Comparison of ENCODE assay signal across 14 cellular contexts in the genomic region with DNA sequence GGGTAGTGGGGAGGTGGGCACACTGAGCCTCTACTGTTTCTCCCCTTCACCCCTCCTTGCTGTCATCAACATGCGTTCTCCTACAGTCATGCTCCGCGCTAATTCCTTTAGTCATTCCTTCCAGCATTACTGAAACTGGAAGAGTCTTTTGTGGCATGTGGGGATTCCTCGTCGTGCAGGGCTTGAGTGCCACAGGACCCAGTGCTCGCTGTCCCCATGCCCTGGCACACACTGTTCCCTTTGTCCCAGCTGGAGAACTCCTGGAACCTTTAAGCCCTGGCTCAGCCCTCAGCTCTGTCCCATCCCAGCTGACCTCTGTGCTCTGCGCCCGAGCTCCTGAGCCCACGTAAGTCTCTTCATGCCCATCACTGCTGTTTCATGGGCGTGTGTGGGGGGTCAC. TPM values are rescaled to one million over a fixed set of nuclear protein-coding genes. Genes with fewer than 3 reads are reported as not detected.
DNase-seq lines count a peak whose midpoint lies in the region; ATAC-seq and TF ChIP-seq lines count a peak whose summit lies in the region.
"Had no signal": no experiment of that assay in that cellular context is flagged by ENCODE, and none has a peak within 500 bp of the region (broad histone marks: within the 10 kb centered on the region; RNA-seq: fewer than 3 reads in every experiment).

No MANE protein-coding gene starts in this region.

- H3K4me3 ChIP-seq in RWPE2 (ENCODE audit: severe bottlenecking) = no peak overlapping the region
- H3K4me3 ChIP-seq in epithelial cell of esophagus (ENCODE audit: low read length) = no peak overlapping the region
- no peak overlapping the region for H3K4me3 ChIP-seq in transverse colon

- TF ChIP-seq CTCF in RWPE2 (IDR thresholded peaks at IDR 0.05; ENCODE audit: poor library complexity, severe bottlenecking) (no peak), epithelial cell of esophagus (IDR thresholded peaks at IDR 0.05; ENCODE audit: insufficient read depth, low read depth, low read length, missing control alignments) (no peak), transverse colon (IDR thresholded peaks at IDR 0.05) (no peak)

- peaks cover 2% of the 10 kb centered on the region for H3K36me3 Mint-ChIP-seq in activated CD8-positive, alpha-beta memory T cell treated with anti-CD3 and anti-CD28 coated beads, Interleukin-2, amount 10 ng/mL, durations not matched to agents 7 days and 5 days

- 85 to 90% methylated on average over 4 to 10 of the region's 10 CpGs for WGBS in transverse colon (ENCODE audit: low coverage in 1 of 2), 2 donors

- H3K27me3 ChIP-seq in RWPE2 (ENCODE audit: insufficient read depth, poor library complexity, severe bottlenecking) (no peaks in the 10 kb centered on the region), transverse colon (no peaks in the 10 kb centered on the region)

- H3K36me3 ChIP-seq in RWPE2 (ENCODE audit: low read depth) (no peaks in the 10 kb centered on the region), transverse colon (no peaks in the 10 kb centered on the region)

- ATAC-seq in RWPE2 (ENCODE audit: low read depth) = no peak
- no peak for ATAC-seq in activated CD8-positive, alpha-beta memory T cell treated with anti-CD3 and anti-CD28 coated beads, Interleukin-2, amount 10 ng/mL, durations not matched to agents 7 days and 5 days

- TF ChIP-seq EP300 in transverse colon (IDR thresholded peaks at IDR 0.05; ENCODE audit: low read depth) = no peak

- no peaks in the 10 kb centered on the region for H3K9me3 Mint-ChIP-seq in activated CD8-positive, alpha-beta memory T cell treated with anti-CD3 and anti-CD28 coated beads, Interleukin-2, amount 10 ng/mL, durations not matched to agents 7 days and 5 days (ENCODE audit: low read depth)

- intact Hi-C loops in transverse colon (cut with DNase I; ENCODE audit: low total_unique reads) = loop anchor here (5.0 kb wide), 1 partner anchor 104 kb away; a partner anchor contains a TSS

- no peak for TF ChIP-seq POLR2A in transverse colon (IDR thresholded peaks at IDR 0.05)

- H3K27ac ChIP-seq in RWPE2 (ENCODE audit: poor library complexity, severe bottlenecking) (peak overlapping the region; percentile 95), transverse colon (peak overlapping the region; percentile 80 to 87 (median 86))

- DNase-seq in RWPE2 (ENCODE audit: low spot score) (no peak), epithelial cell of esophagus (ENCODE audit: low read depth) (peak; percentile 41), myocyte (ENCODE audit: low read depth) (peak; percentile 72), transverse colon (no peak), NOMO-1 treated with dmso at 0.1 percent for 144 hours (lab: John Stamatoyannopoulos, UW; ENCODE audit: unreplicated experiment) (no peak), COR-L47 (lab: John Stamatoyannopoulos, UW) (no peak), SW480 (ENCODE audit: low spot score) (no peak)
- DNase-seq in activated CD8-positive, alpha-beta memory T cell treated with anti-CD3 and anti-CD28 coated beads, Interleukin-2, amount 10 ng/mL, durations not matched to agents 7 days and 5 days = no peak
- DNase-seq: activated CD8-positive, alpha-beta memory T cell treated with anti-CD3 and anti-CD28 coated beads, Interleukin-2, amount 50 U/mL, for 48 hours; DMS153; effector memory CD4-positive, alpha-beta T cell; mesendoderm; NCI-H1048; SHP77 treated with DMSO at 0.1 percent for 48 hours had no signal

- CTCF ChIA-PET in activated CD8-positive, alpha-beta memory T cell treated with anti-CD3 and anti-CD28 coated beads, Interleukin-2, amount 10 ng/mL, durations not matched to agents 7 days and 5 days (lab: Charles Lee) = interaction anchor here (5.2 to 7.3 kb wide), 2 partner anchors 25 to 32 kb away, joined by 59 to 70 read pairs; no protein-coding TSS in a partner anchor

- in situ Hi-C loops in transverse colon (cut with MboI; ENCODE audit: low pct_ligation_motif_present in 1 of 4, low pct_unique_long_range_greater_than_20kb in 1 of 4, low sequenced_read_pairs in 3 of 4) = loop anchor here in 2 of 4 donors (25.0 kb wide), 2 partner anchors 119 to 269 kb away; no protein-coding TSS in a partner anchor

- H3K9me3 ChIP-seq in RWPE2 (ENCODE audit: severe bottlenecking) (no peaks in the 10 kb centered on the region), transverse colon (no peaks in the 10 kb centered on the region)

- H3K4me1 ChIP-seq in RWPE2 (ENCODE audit: insufficient read depth, poor library complexity, severe bottlenecking) = peaks cover 59% of the 10 kb centered on the region
- peaks cover 27 to 72% (median 40%) of the 10 kb centered on the region in 4 donors for H3K4me1 ChIP-seq in transverse colon

- no peak overlapping the region for H3K27ac Mint-ChIP-seq in activated CD8-positive, alpha-beta memory T cell treated with anti-CD3 and anti-CD28 coated beads, Interleukin-2, amount 10 ng/mL, durations not matched to agents 7 days and 5 days

- peaks cover 33% of the 10 kb centered on the region for H3K4me1 Mint-ChIP-seq in activated CD8-positive, alpha-beta memory T cell treated with anti-CD3 and anti-CD28 coated beads, Interleukin-2, amount 10 ng/mL, durations not matched to agents 7 days and 5 days

- H3K27me3 Mint-ChIP-seq in activated CD8-positive, alpha-beta memory T cell treated with anti-CD3 and anti-CD28 coated beads, Interleukin-2, amount 10 ng/mL, durations not matched to agents 7 days and 5 days = no peaks in the 10 kb centered on the region

- no peak overlapping the region for H3K4me3 Mint-ChIP-seq in activated CD8-positive, alpha-beta memory T cell treated with anti-CD3 and anti-CD28 coated beads, Interleukin-2, amount 10 ng/mL, durations not matched to agents 7 days and 5 days

RNA-seq across cellular contexts. Expression of a gene that starts 42.1 kb away (rescaled TPM):
- 338 and 376 TPM in 2 replicates for total RNA-seq in myocyte
- polyA plus RNA-seq in myocyte (2012) = 107 TPM
- 10 to 100 TPM; 36.2 to 75.2 (median 43.2) TPM for total RNA-seq in transverse colon
- total RNA-seq in activated CD8-positive, alpha-beta memory T cell treated with anti-CD3 and anti-CD28 coated beads, Interleukin-2, amount 10 ng/mL, durations not matched to agents 7 days and 5 days = 10 to 100 TPM; 64.8 to 80.3 TPM

Comparison
In these comparisons a context has a peak if more than half of its experiments do, and no peak if none do; other contexts are left out.
1. DNase-seq: peak in epithelial cell of esophagus (single experiment) and myocyte (single experiment); none in RWPE2 (single experiment), transverse colon (single experiment), NOMO-1 treated with dmso at 0.1 percent for 144 hours (single experiment), activated CD8-positive, alpha-beta memory T cell treated with anti-CD3 and anti-CD28 coated beads, Interleukin-2, amount 10 ng/mL, durations not matched to agents 7 days and 5 days (single experiment), COR-L47 (single experiment) and SW480 (single experiment).